8 cellular contexts compared by ENCODE assay signal in the genomic region with DNA sequence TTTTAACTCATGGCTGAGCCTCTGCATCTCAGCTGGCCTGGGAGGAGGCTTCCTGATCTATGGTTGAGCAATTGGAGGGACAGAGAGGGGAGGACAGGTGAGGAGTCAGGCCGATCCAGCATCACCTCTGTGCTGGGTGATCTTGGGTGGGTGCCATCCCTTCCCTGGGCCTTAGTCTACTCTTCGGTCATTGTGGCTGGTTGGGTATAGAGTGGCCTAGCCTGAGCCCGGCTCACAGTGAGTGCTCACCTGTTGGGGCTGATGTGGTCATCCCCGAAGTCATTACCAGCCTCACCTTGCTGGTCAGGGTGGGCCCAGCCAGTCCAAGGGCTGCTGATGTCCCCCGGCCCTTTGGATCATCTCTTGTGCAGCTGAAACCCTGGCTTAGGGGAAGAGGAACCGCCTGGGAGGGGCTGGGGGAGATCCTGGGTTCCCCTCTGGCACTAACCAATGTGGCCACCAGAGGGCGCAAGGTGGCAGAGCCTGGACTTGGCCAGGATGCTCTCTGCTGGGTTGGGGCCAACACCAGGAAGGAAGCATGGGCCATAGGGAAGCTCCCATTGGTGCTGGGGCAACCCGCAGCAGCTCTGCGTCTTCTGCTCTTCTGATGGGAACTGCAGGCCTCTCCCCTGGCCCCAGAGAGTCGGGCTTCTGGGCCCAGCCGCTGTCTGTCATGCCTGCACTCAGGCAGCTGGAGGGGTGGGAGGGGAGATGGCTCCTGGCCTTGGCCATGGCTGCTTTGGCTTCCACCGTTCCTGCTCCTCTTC. TPM values are rescaled to one million over a fixed set of nuclear protein-coding genes. Genes with fewer than 3 reads are reported as not detected.
DNase-seq lines count a peak whose midpoint lies in the region; ATAC-seq and TF ChIP-seq lines count a peak whose summit lies in the region.

No MANE protein-coding gene starts in this region.

- no peak for TF ChIP-seq EP300 in esophagus muscularis mucosa (IDR thresholded peaks at IDR 0.05)

- H3K27me3 Mint-ChIP-seq in naive thymus-derived CD4-positive, alpha-beta T cell, result no peaks in the 10 kb centered on the region
- H3K27me3 Mint-ChIP-seq in stimulated activated memory B cell treated with anti-CD40 and anti-IgM and Interleukin-4, amounts not matched to agents 10 μg/mL and 1 μg/mL and 100 μg/mL, for 72 hours, result no peaks in the 10 kb centered on the region

- peaks cover 5% of the 10 kb centered on the region; the same call in 1 of the 2 replicates for H3K9me1 ChIP-seq in IMR-90 (ENCODE audit: insufficient read depth, low read length)

- no peak overlapping the region for H3K27ac Mint-ChIP-seq in naive thymus-derived CD4-positive, alpha-beta T cell
- H3K27ac Mint-ChIP-seq in stimulated activated memory B cell treated with anti-CD40 and anti-IgM and Interleukin-4, amounts not matched to agents 10 μg/mL and 1 μg/mL and 100 μg/mL, for 72 hours, result no peak overlapping the region

- no peak overlapping the region for H3K18ac ChIP-seq in IMR-90 (ENCODE audit: low read depth, low read length)

- no peak overlapping the region for H2BK15ac ChIP-seq in IMR-90 (ENCODE audit: low read depth, low read length)

- peak overlapping the region; percentile 37; the same call in 1 of the 2 replicates for H2AK5ac ChIP-seq in IMR-90 (ENCODE audit: low read depth, low read length)

- peak overlapping the region; percentile 89 for H2AK9ac ChIP-seq in IMR-90 (replicated peaks; ENCODE audit: low read depth, low read length, poor library complexity)

- in situ Hi-C loops in IMR-90 (cut with MboI; ENCODE audit: low sequenced_read_pairs), result no loop called here

- no peak overlapping the region for H3K9ac ChIP-seq in IMR-90 (ENCODE audit: low read depth, low read length)

- H3K27ac ChIP-seq in IMR-90 (ENCODE audit: insufficient read depth, low read length) (no peak overlapping the region), esophagus muscularis mucosa (replicated peaks in 1 of 4) (peak overlapping the region in 1 of 4 donors; percentile 39)
- no peak overlapping the region for H3K27ac ChIP-seq in naive thymus-derived CD4-positive, alpha-beta T cell (ENCODE audit: low read depth, low read length)

- H3K4me3 Mint-ChIP-seq in naive thymus-derived CD4-positive, alpha-beta T cell, result no peak overlapping the region
- H3K4me3 Mint-ChIP-seq in stimulated activated memory B cell treated with anti-CD40 and anti-IgM and Interleukin-4, amounts not matched to agents 10 μg/mL and 1 μg/mL and 100 μg/mL, for 72 hours, result no peak overlapping the region

- TF ChIP-seq CTCF in IMR-90 (conservative IDR thresholded peaks at IDR 0.05; ENCODE audit: low read depth, low read length) (peak; percentile 79), esophagus muscularis mucosa (IDR thresholded peaks at IDR 0.05) (peak; percentile 88 to 98 (median 93))

- H3K36me3 Mint-ChIP-seq in naive thymus-derived CD4-positive, alpha-beta T cell, result no peaks in the 10 kb centered on the region
- H3K36me3 Mint-ChIP-seq in stimulated activated memory B cell treated with anti-CD40 and anti-IgM and Interleukin-4, amounts not matched to agents 10 μg/mL and 1 μg/mL and 100 μg/mL, for 72 hours, result no peaks in the 10 kb centered on the region

- H4K91ac ChIP-seq in IMR-90 (ENCODE audit: insufficient read depth, low read depth, low read length), result no peak overlapping the region

- WGBS in IMR-90 (ENCODE audit: extremely low coverage in 2 of 2, insufficient read length in 1 of 2), 2 experiments, result 5% methylated on average over 4 of the region's 12 CpGs; no CpG with 5 or more reads in 1 of the 2 experiments
- WGBS in esophagus muscularis mucosa, result 50% methylated on average over 2 of the region's 12 CpGs

- no peak overlapping the region for H2BK5ac ChIP-seq in IMR-90 (ENCODE audit: low read depth, low read length, poor library complexity, severe bottlenecking)

- H3K4me1 Mint-ChIP-seq in naive thymus-derived CD4-positive, alpha-beta T cell, result peaks cover 0 to 6% (median 4%) of the 10 kb centered on the region in 7 donors
- peaks cover 7% of the 10 kb centered on the region for H3K4me1 Mint-ChIP-seq in stimulated activated memory B cell treated with anti-CD40 and anti-IgM and Interleukin-4, amounts not matched to agents 10 μg/mL and 1 μg/mL and 100 μg/mL, for 72 hours

- H3K4me3 ChIP-seq in IMR-90 (ENCODE audit: insufficient read depth, low read depth, low read length) (no peak overlapping the region), esophagus muscularis mucosa (no peak overlapping the region)
- H3K4me3 ChIP-seq in naive thymus-derived CD4-positive, alpha-beta T cell (ENCODE audit: low read length), result no peak overlapping the region

- POLR2A ChIA-PET in IMR-90 (lab: Charles Lee; ENCODE audit: unreplicated experiment), result interaction anchor here (0.6 kb wide), 1 partner anchor 27 kb away, joined by 4 read pairs; no protein-coding TSS in a partner anchor
- POLR2A ChIA-PET in naive thymus-derived CD4-positive, alpha-beta T cell (lab: Charles Lee), result interaction anchor here (0.6 kb wide), 1 partner anchor 157 kb away, joined by 3 read pairs; no protein-coding TSS in a partner anchor

- peak overlapping the region; percentile 81 for H2AFZ ChIP-seq in IMR-90 (replicated peaks; ENCODE audit: low read length, poor library complexity)

- H3K27me3 ChIP-seq in IMR-90 (ENCODE audit: control insufficient read depth, insufficient read depth, low read length), result no peaks in the 10 kb centered on the region
- H3K27me3 ChIP-seq in esophagus muscularis mucosa, result no peaks in the 10 kb centered on the region
- no peaks in the 10 kb centered on the region for H3K27me3 ChIP-seq in naive thymus-derived CD4-positive, alpha-beta T cell (ENCODE audit: control insufficient read depth in 2 of 2, insufficient read depth in 2 of 2, low read length in 2 of 2)

- H3K4me1 ChIP-seq in IMR-90 (ENCODE audit: control insufficient read depth, insufficient read depth, low read length) (no peaks in the 10 kb centered on the region), esophagus muscularis mucosa (peaks cover 6 to 10% (median 10%) of the 10 kb centered on the region in 4 donors)
- H3K4me1 ChIP-seq in naive thymus-derived CD4-positive, alpha-beta T cell (ENCODE audit: control insufficient read depth in 2 of 2, insufficient read depth in 2 of 2, low read length in 2 of 2), result no peaks in the 10 kb centered on the region

- no peaks in the 10 kb centered on the region for H4K20me1 ChIP-seq in IMR-90 (ENCODE audit: insufficient read depth, low read length)

- H3K36me3 ChIP-seq in IMR-90 (ENCODE audit: control insufficient read depth, insufficient read depth, low read length), result peaks cover 10% of the 10 kb centered on the region; the same call in 1 of the 2 replicates
- peaks cover 0 to 24% (median 10%) of the 10 kb centered on the region in 4 donors for H3K36me3 ChIP-seq in esophagus muscularis mucosa
- no peaks in the 10 kb centered on the region for H3K36me3 ChIP-seq in naive thymus-derived CD4-positive, alpha-beta T cell (ENCODE audit: control insufficient read depth in 2 of 3, insufficient read depth in 3 of 3, low read length in 3 of 3)

- no peak overlapping the region for H3K4ac ChIP-seq in IMR-90 (ENCODE audit: low read depth, low read length)

- H2BK20ac ChIP-seq in IMR-90 (ENCODE audit: low read depth, low read length), result no peak overlapping the region

- BruUV-seq in IMR-90 (replicated peaks; lab: Mats Ljungman, UMichigan), result no TSS peak

- intact Hi-C loops in IMR-90 (cut with micrococcal nuclease) (no loop called here), esophagus muscularis mucosa (cut with DNase I) (no loop called here)
- intact Hi-C loops in naive thymus-derived CD4-positive, alpha-beta T cell (cut with micrococcal nuclease), result loop anchor here (1.0 to 2.0 kb wide), 5 partner anchors 18 to 114 kb away; a partner anchor contains a TSS

- H4K5ac ChIP-seq in IMR-90 (ENCODE audit: low read depth, low read length), result no peak overlapping the region

- TF ChIP-seq RAD21 in IMR-90 (IDR thresholded peaks at IDR 0.05; ENCODE audit: low read length), result peak; percentile 64

- CTCF ChIA-PET in IMR-90 (lab: Yijun Ruan, JAX), result interaction anchor here (0.7 to 2.7 kb wide), 5 partner anchors 9 to 76 kb away, joined by 3 to 16 read pairs (median 4); a partner anchor contains a TSS
- CTCF ChIA-PET in naive thymus-derived CD4-positive, alpha-beta T cell (lab: Charles Lee), result interaction anchor here (0.7 to 1.5 kb wide), 4 partner anchors 9 to 143 kb away, joined by 3 to 7 read pairs (median 3); no protein-coding TSS in a partner anchor

- H3K9me3 Mint-ChIP-seq in naive thymus-derived CD4-positive, alpha-beta T cell, result no peaks in the 10 kb centered on the region
- no peaks in the 10 kb centered on the region for H3K9me3 Mint-ChIP-seq in stimulated activated memory B cell treated with anti-CD40 and anti-IgM and Interleukin-4, amounts not matched to agents 10 μg/mL and 1 μg/mL and 100 μg/mL, for 72 hours

- DNase-seq in NCI-H1436 (lab: John Stamatoyannopoulos, UW), result peak; percentile 77
- no peak for DNase-seq in NCI-H1436 treated with DMSO at 0.1 percent for 48 hours (lab: John Stamatoyannopoulos, UW)
- DNase-seq in IMR-90, result peak; percentile 67
- peak; percentile 74 for DNase-seq in activated T-cell treated with anti-CD3 and anti-CD28 coated beads for 24 hours (ENCODE audit: low read depth)
- no peak for DNase-seq in esophagus muscularis mucosa (ENCODE audit: extremely low spot score)
- peak; percentile 40 to 86 (median 70) for DNase-seq in naive thymus-derived CD4-positive, alpha-beta T cell

- TF ChIP-seq POLR2A in IMR-90 (IDR thresholded peaks at IDR 0.05; ENCODE audit: low read depth, low read length), result no peak
- no peak for TF ChIP-seq POLR2A in esophagus muscularis mucosa (IDR thresholded peaks at IDR 0.05; ENCODE audit: low read depth)

- dilution Hi-C loops in IMR-90 (cut with HindIII; ENCODE audit: low sequenced_read_pairs, unreplicated experiment), result no loop called here

- no peak overlapping the region for H3K4me2 ChIP-seq in IMR-90 (ENCODE audit: low read depth, low read length)

- no peaks in the 10 kb centered on the region; a peak in 1 of 4 replicates for H3K79me1 ChIP-seq in IMR-90 (ENCODE audit: low read depth in 1 of 2, low read length in 2 of 2)

- H3K9me3 ChIP-seq in IMR-90 (ENCODE audit: control insufficient read depth, insufficient read depth, low read length), result no peaks in the 10 kb centered on the region
- no peaks in the 10 kb centered on the region for H3K9me3 ChIP-seq in esophagus muscularis mucosa
- H3K9me3 ChIP-seq in naive thymus-derived CD4-positive, alpha-beta T cell (ENCODE audit: control insufficient read depth in 2 of 3, low read length in 3 of 3), result no peaks in the 10 kb centered on the region

- H3K56ac ChIP-seq in IMR-90 (ENCODE audit: extremely low read depth, insufficient read depth, low read length), result no peak overlapping the region

- no peak overlapping the region for H2BK120ac ChIP-seq in IMR-90 (ENCODE audit: low read depth, low read length)

- H3K23ac ChIP-seq in IMR-90 (ENCODE audit: low read depth, low read length), result no peak overlapping the region

- ATAC-seq in IMR-90 (ENCODE audit: low read depth), result peak; percentile 97
- peak; percentile 97 for ATAC-seq in naive thymus-derived CD4-positive, alpha-beta T cell
- peak; percentile 86 for ATAC-seq in stimulated activated memory B cell treated with anti-CD40 and anti-IgM and Interleukin-4, amounts not matched to agents 10 μg/mL and 1 μg/mL and 100 μg/mL, for 72 hours

- no peak overlapping the region for H3K14ac ChIP-seq in IMR-90 (replicated peaks; ENCODE audit: low read depth, low read length)

- H4K8ac ChIP-seq in IMR-90 (ENCODE audit: low read depth in 2 of 2, low read length in 2 of 2), result peak overlapping the region in 1 of 2 experiments; percentile 29; a peak in 1 of 4 replicates

RNA-seq across cellular contexts. Expression of a gene that starts 17.3 kb away (rescaled TPM):
- total RNA-seq in IMR-90 (2012; rRNA removed), result 46.4 and 59.2 TPM in 2 replicates
- 34.9 and 40.2 TPM in 2 replicates for polyA plus RNA-seq in IMR-90 (2012; rRNA removed)
- polyA plus RNA-seq in IMR-90 (2012; cell fraction: cytosol; rRNA removed), result 10.1 and 11.6 TPM in 2 replicates
- 113 and 193 TPM in 2 replicates for polyA plus RNA-seq in IMR-90 (2012; cell fraction: nucleus; rRNA removed; ENCODE audit: low replicate concordance)
- 51.8 TPM for polyA plus RNA-seq in PFSK-1 (2012; ENCODE audit: insufficient read length, low read depth)
- total RNA-seq in esophagus muscularis mucosa, result 10 to 100 TPM; 18.1 to 34.3 (median 23.0) TPM
- 10 to 100 TPM; 25.0 to 52.8 (median 30.2) TPM for total RNA-seq in naive thymus-derived CD4-positive, alpha-beta T cell
- polyA plus RNA-seq in naive thymus-derived CD4-positive, alpha-beta T cell, result 10 to 100 TPM; 15.7 to 28.8 TPM

RNA-seq across cellular contexts. Expression of a gene that starts 17.9 kb away (rescaled TPM):
- total RNA-seq in IMR-90 (2012; rRNA removed) (15.1 and 16.1 TPM in 2 replicates), esophagus muscularis mucosa (10 to 100 TPM; 21.7 to 31.0 (median 27.5) TPM)
- 118 and 146 TPM in 2 replicates for polyA plus RNA-seq in IMR-90 (2012; rRNA removed)
- polyA plus RNA-seq in IMR-90 (2012; cell fraction: cytosol; rRNA removed), result 284 and 310 TPM in 2 replicates
- 98.6 and 199 TPM in 2 replicates for polyA plus RNA-seq in IMR-90 (2012; cell fraction: nucleus; rRNA removed; ENCODE audit: low replicate concordance)
- polyA plus RNA-seq in PFSK-1 (2012; ENCODE audit: insufficient read length, low read depth), result 91.1 TPM
- total RNA-seq in naive thymus-derived CD4-positive, alpha-beta T cell, result 1 to 10 TPM in 1 of 5 experiments, under 1 TPM in 4; 0.19 to 2.2 (median 0.77) TPM
- polyA plus RNA-seq in naive thymus-derived CD4-positive, alpha-beta T cell, result under 1 TPM; 0.15 to 0.54 TPM

Comparison
In these comparisons a context has a peak if more than half of its experiments do, and no peak if none do; other contexts are left out.
1. DNase-seq: peak in NCI-H1436 (single experiment), IMR-90 (single experiment), activated T-cell treated with anti-CD3 and anti-CD28 coated beads for 24 hours (single experiment) and naive thymus-derived CD4-positive, alpha-beta T cell (9 of 9); none in NCI-H1436 treated with DMSO at 0.1 percent for 48 hours (single experiment) and esophagus muscularis mucosa (single experiment).
2. intact Hi-C loops: an anchor here in naive thymus-derived CD4-positive, alpha-beta T cell (1.0 to 2.0 kb wide); none called in IMR-90 and esophagus muscularis mucosa.
3. Peak in every context shown above with its lines, with median percentiles within 50 percentile points of each other: ATAC-seq.